In the genomic region with DNA sequence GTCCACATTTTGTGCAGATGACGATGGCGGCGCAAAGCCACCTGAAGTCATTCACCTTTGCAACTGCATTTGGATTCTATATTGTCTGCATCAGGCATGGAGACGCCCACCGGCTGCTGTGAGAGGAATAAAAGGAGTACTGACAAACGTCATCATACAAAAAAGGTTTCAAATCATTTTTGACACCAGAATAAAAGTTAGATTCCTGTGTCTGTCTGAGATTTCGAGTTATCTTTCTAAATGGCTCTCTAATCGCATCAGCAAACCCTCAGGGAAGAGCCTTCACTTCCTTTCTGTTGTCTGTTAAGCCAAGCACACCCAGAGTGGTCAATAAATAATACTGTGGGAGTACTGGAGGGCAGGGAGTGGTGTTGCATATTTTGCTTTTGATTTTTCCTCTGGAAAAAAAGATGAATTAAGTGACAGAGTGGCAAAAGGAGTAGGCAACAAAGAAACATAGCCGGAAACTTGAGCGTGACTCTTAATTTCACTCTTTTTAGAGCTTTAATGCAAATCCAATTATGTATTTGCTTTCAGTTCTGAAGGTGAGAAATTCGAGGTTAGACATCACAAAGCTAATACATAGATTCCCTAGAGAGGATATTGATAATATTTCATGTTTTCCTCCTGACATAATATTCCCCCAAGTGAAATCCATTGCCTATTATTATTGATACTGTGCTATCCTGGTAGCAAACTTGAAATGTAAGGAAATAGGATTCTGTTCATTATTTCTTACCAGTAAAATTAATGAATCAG, we compare ENCODE assay signal across 9 cellular contexts.
DNase-seq lines count a peak whose midpoint lies in the region; ATAC-seq and TF ChIP-seq lines count a peak whose summit lies in the region.
"Had no signal": no experiment of that assay in that cellular context is flagged by ENCODE, and none has a peak within 500 bp of the region (broad histone marks: within the 10 kb centered on the region; RNA-seq: fewer than 3 reads in every experiment).

No MANE protein-coding gene starts in this region.

- peak overlapping the region; percentile 1 for H3K4me3 Mint-ChIP-seq in glutamatergic neuron (ENCODE audit: unreplicated experiment)

- peaks cover 2% of the 10 kb centered on the region for H3K27me3 Mint-ChIP-seq in glutamatergic neuron (ENCODE audit: unreplicated experiment)

- no peaks in the 10 kb centered on the region for H3K9me3 ChIP-seq in BLaER1 treated with 17β-estradiol and CSF1 and Interleukin-3, amounts not matched to agents 10 nM and 100 nM (replicated peaks in 1 of 11)
- H3K9me3 ChIP-seq in HAP-1 = no peaks in the 10 kb centered on the region

- DNase-seq in glutamatergic neuron (no peak), HAP-1 (ENCODE audit: low spot score in 2 of 2) (no peak), dermis blood vessel endothelial cell (no peak), DMS79 (lab: John Stamatoyannopoulos, UW) (no peak)
- DNase-seq: SW 1271 had no signal

- peaks cover 0 to 70% (median 0%) of the 10 kb centered on the region in 11 experiments; a peak in 6 of 22 replicates for H3K36me3 ChIP-seq in BLaER1 treated with 17β-estradiol and CSF1 and Interleukin-3, amounts not matched to agents 10 nM and 100 nM
- H3K36me3 ChIP-seq in HAP-1 (replicated peaks) = no peaks in the 10 kb centered on the region

- H3K27ac ChIP-seq in BLaER1 treated with 17β-estradiol and CSF1 and Interleukin-3, amounts not matched to agents 10 nM and 100 nM = peak overlapping the region in 1 of 11 experiments; percentile 15; a peak in 1 of 22 replicates

- no peaks in the 10 kb centered on the region for H3K9me3 Mint-ChIP-seq in glutamatergic neuron (ENCODE audit: unreplicated experiment)

- no peak overlapping the region for H3K9ac ChIP-seq in BLaER1 treated with 17β-estradiol and CSF1 and Interleukin-3, amounts not matched to agents 10 nM and 100 nM

- H3K4me1 ChIP-seq in BLaER1 treated with 17β-estradiol and CSF1 and Interleukin-3, amounts not matched to agents 10 nM and 100 nM = peaks cover 16 to 39% (median 23%) of the 10 kb centered on the region in 10 experiments
- H3K4me1 ChIP-seq in HAP-1 = peaks cover 11% of the 10 kb centered on the region

- in situ Hi-C loops in HAP-1 (cut with MboI; ENCODE audit: low sequenced_read_pairs) = no loop called here

- no peak for TF ChIP-seq CTCF in glutamatergic neuron (IDR thresholded peaks at IDR 0.05; ENCODE audit: partially characterized antibody, unreplicated experiment)

- no peaks in the 10 kb centered on the region for H3K36me3 Mint-ChIP-seq in glutamatergic neuron (ENCODE audit: unreplicated experiment)

- H3K27ac Mint-ChIP-seq in glutamatergic neuron (ENCODE audit: unreplicated experiment) = no peak overlapping the region

- no peaks in the 10 kb centered on the region for H3K27me3 ChIP-seq in BLaER1 treated with 17β-estradiol and CSF1 and Interleukin-3, amounts not matched to agents 10 nM and 100 nM
- no peaks in the 10 kb centered on the region for H3K27me3 ChIP-seq in HAP-1 (ENCODE audit: low read depth)

- H3K4me2 ChIP-seq in BLaER1 treated with 17β-estradiol and CSF1 and Interleukin-3, amounts not matched to agents 10 nM and 100 nM = peak overlapping the region; percentile 24 to 70 (median 62); a peak in 21 of 22 replicates

- H4K20me1 ChIP-seq in BLaER1 treated with 17β-estradiol and CSF1 and Interleukin-3, amounts not matched to agents 10 nM and 100 nM = peaks cover 0 to 80% (median 0%) of the 10 kb centered on the region in 11 experiments; a peak in 4 of 22 replicates

- H3K4me1 Mint-ChIP-seq in glutamatergic neuron (ENCODE audit: low read depth, unreplicated experiment) = peaks cover 17% of the 10 kb centered on the region

- peak; percentile 32 for ATAC-seq in GM18858 (IDR thresholded peaks at IDR 0.05; ENCODE audit: unreplicated experiment)
- ATAC-seq in HG03378 (IDR thresholded peaks at IDR 0.05; ENCODE audit: unreplicated experiment) = peak; percentile 39
- ATAC-seq in GM18870 (IDR thresholded peaks at IDR 0.05; ENCODE audit: unreplicated experiment) = no peak

- H3K4me3 ChIP-seq in BLaER1 treated with 17β-estradiol and CSF1 and Interleukin-3, amounts not matched to agents 10 nM and 100 nM = no peak overlapping the region
- no peak overlapping the region for H3K4me3 ChIP-seq in HAP-1
